8 cellular contexts compared by ENCODE assay signal in the genomic region with DNA sequence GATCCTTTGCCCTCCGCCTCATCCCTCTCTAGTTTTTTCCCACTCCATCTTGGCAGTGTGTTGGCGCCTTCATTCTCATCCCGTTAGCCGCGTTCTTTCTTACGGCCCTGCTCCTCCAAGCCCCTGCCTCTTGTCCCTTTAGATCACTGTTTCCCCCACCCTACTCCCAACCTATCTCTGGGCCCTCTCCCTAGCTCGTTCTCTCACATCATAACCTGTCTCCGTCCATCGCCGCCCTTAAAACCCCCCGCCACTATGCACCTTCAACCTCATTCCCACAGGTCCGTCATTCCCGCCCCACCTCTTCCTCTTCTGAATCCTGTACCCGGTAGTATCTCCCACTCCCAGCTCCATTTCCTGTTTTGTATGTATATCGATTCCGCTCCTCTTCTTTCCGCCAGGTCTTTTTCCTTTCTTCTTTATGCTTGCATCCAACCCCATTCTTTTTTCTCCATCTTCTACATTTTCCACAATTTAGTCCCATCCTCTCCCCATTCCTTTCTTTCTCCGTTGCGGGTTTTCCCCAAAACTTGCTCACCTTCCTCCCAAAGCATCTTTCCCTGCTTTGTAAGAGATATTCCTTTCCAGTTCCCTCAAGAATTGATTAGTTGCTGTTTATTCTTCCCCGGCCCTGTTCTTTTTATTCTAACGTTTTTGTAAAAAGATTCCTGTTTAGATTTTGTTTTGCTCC.
DNase-seq lines count a peak whose midpoint lies in the region; ATAC-seq lines count a peak whose summit lies in the region.

No MANE protein-coding gene starts in this region.

- ATAC-seq in GM21576 (IDR thresholded peaks at IDR 0.05; ENCODE audit: unreplicated experiment) (no peak), HG02759 (IDR thresholded peaks at IDR 0.05; ENCODE audit: unreplicated experiment) (no peak)
- ATAC-seq in stimulated activated naive CD8-positive, alpha-beta T cell treated with anti-CD3 and anti-CD28 coated beads, Interleukin-15, Interleukin-2, amounts not matched to agents 100 U/mL and 50 U/mL, for 24 hours = no peak

- no peaks in the 10 kb centered on the region for H3K9me3 ChIP-seq in effector memory CD4-positive, alpha-beta T cell (ENCODE audit: control insufficient read depth, low read length)
- no peaks in the 10 kb centered on the region for H3K9me3 ChIP-seq in mucosa of rectum (ENCODE audit: control insufficient read depth in 2 of 2, low read length in 2 of 2)

- H3K27ac ChIP-seq in effector memory CD4-positive, alpha-beta T cell (ENCODE audit: insufficient read depth, low read length, poor library complexity, severe bottlenecking) = peak overlapping the region; percentile 56
- peak overlapping the region; percentile 58 to 70 for H3K27ac ChIP-seq in mucosa of rectum (ENCODE audit: low read depth in 2 of 2, low read length in 2 of 2)

- peak; percentile 14 for DNase-seq in NCI-H2196 treated with DMSO at 0.1 percent for 48 hours (lab: John Stamatoyannopoulos, UW; ENCODE audit: unreplicated experiment)
- no peak for DNase-seq in NCI-H2196 (lab: John Stamatoyannopoulos, UW; ENCODE audit: unreplicated experiment)
- DNase-seq in NCI-H774 (lab: John Stamatoyannopoulos, UW) = peak; percentile 41
- no peak for DNase-seq in effector memory CD4-positive, alpha-beta T cell
- DNase-seq in stimulated activated naive CD8-positive, alpha-beta T cell treated with anti-CD3 and anti-CD28 coated beads, Interleukin-15, Interleukin-2, amounts not matched to agents 100 U/mL and 50 U/mL, for 24 hours = no peak

- no peaks in the 10 kb centered on the region for H3K36me3 ChIP-seq in effector memory CD4-positive, alpha-beta T cell (ENCODE audit: control insufficient read depth, insufficient read depth, low read length)
- no peaks in the 10 kb centered on the region for H3K36me3 ChIP-seq in mucosa of rectum (ENCODE audit: control insufficient read depth in 2 of 2, insufficient read depth in 2 of 2, low read length in 2 of 2)

- H3K9ac ChIP-seq in mucosa of rectum (ENCODE audit: low read depth in 1 of 2, low read length in 2 of 2) = peak overlapping the region; percentile 91

- no peaks in the 10 kb centered on the region for H3K27me3 ChIP-seq in effector memory CD4-positive, alpha-beta T cell (replicated peaks; ENCODE audit: control insufficient read depth, insufficient read depth, low read length, poor library complexity, severe bottlenecking)
- no peaks in the 10 kb centered on the region for H3K27me3 ChIP-seq in mucosa of rectum (ENCODE audit: control insufficient read depth in 2 of 2, insufficient read depth in 2 of 2, low read length in 2 of 2)

- peaks cover 9% of the 10 kb centered on the region for H3K4me1 ChIP-seq in effector memory CD4-positive, alpha-beta T cell (ENCODE audit: control insufficient read depth, insufficient read depth, low read length, poor library complexity, severe bottlenecking)
- peaks cover 13 to 16% of the 10 kb centered on the region in 2 donors for H3K4me1 ChIP-seq in mucosa of rectum (ENCODE audit: control insufficient read depth in 2 of 2, insufficient read depth in 2 of 2, low read length in 2 of 2)

- H3K4me3 ChIP-seq in effector memory CD4-positive, alpha-beta T cell (ENCODE audit: insufficient read depth, low read depth, low read length, poor library complexity, severe bottlenecking) = peak overlapping the region; percentile 64
- peak overlapping the region; percentile 97 to 100 for H3K4me3 ChIP-seq in mucosa of rectum (ENCODE audit: low read length in 2 of 2)

Comparison
In these comparisons a context has a peak if more than half of its experiments do, and no peak if none do; other contexts are left out.
1. DNase-seq: peak in NCI-H2196 treated with DMSO at 0.1 percent for 48 hours (single experiment) and NCI-H774 (single experiment); none in NCI-H2196 (single experiment), effector memory CD4-positive, alpha-beta T cell (0 of 3) and stimulated activated naive CD8-positive, alpha-beta T cell treated with anti-CD3 and anti-CD28 coated beads, Interleukin-15, Interleukin-2, amounts not matched to agents 100 U/mL and 50 U/mL, for 24 hours (single experiment).